Comparison of ENCODE assay signal across 1 cellular context in genomic region chr22:38490475-38490874, GRCh38.
TF ChIP-seq lines count a peak whose summit lies in the region.

No MANE protein-coding gene starts in this region.

TF ChIP-seq in GM23338, 12 proteins besides CTCF, POLR2A, EP300 and RAD21 (continued from another document):
- TF ChIP-seq ZNF462 (CRISPR knock-in tag; IDR thresholded peaks at IDR 0.05) (no peak), EZH2 (IDR thresholded peaks at IDR 0.05; ENCODE audit: low read depth, unreplicated experiment) (no peak), ETS1 (IDR thresholded peaks at IDR 0.05) (no peak)
TF ChIP-seq in GM23338: peak in this region for 0.
